Comparison of ENCODE assay signal across 18 cellular contexts in genomic region chr6:111038534-111039252, GRCh38.
DNase-seq lines count a peak whose midpoint lies in the region; ATAC-seq lines count a peak whose summit lies in the region.
"Had no signal": no experiment of that assay in that cellular context is flagged by ENCODE, and none has a peak within 500 bp of the region (broad histone marks: within the 10 kb centered on the region; RNA-seq: fewer than 3 reads in every experiment).

No MANE protein-coding gene starts in this region.

- peaks cover 0 to 4% of the 10 kb centered on the region in 2 donors for H3K9me3 Mint-ChIP-seq in stimulated activated naive CD8-positive, alpha-beta T cell treated with anti-CD3 and anti-CD28 coated beads, Interleukin-15, amount 100 ng/mL, for 72 hours

- ATAC-seq in GM21619 (IDR thresholded peaks at IDR 0.05; ENCODE audit: unreplicated experiment) (peak; percentile 70), HG03432 (IDR thresholded peaks at IDR 0.05; ENCODE audit: unreplicated experiment) (peak; percentile 79), HG03135 (IDR thresholded peaks at IDR 0.05; ENCODE audit: unreplicated experiment) (no peak), HG03469 (IDR thresholded peaks at IDR 0.05; ENCODE audit: unreplicated experiment) (no peak)
- ATAC-seq in stimulated activated naive CD8-positive, alpha-beta T cell treated with anti-CD3 and anti-CD28 coated beads, Interleukin-15, amount 100 ng/mL, for 72 hours = peak; percentile 94
- ATAC-seq: left lung had no signal

- peak overlapping the region in 1 of 2 donors; percentile 28 for H3K4me3 Mint-ChIP-seq in stimulated activated naive CD8-positive, alpha-beta T cell treated with anti-CD3 and anti-CD28 coated beads, Interleukin-15, amount 100 ng/mL, for 72 hours
- H3K4me3 Mint-ChIP-seq: activated naive CD8-positive, alpha-beta T cell had no signal

- peak; percentile 53 for DNase-seq in stimulated activated CD4-positive, alpha-beta T cell treated with anti-CD3 and anti-CD28 coated beads, Interleukin-1b, Interleukin-23, amount 100 ng/mL, for 48 hours
- DNase-seq in stimulated activated CD4-positive, alpha-beta T cell treated with anti-CD3 and anti-CD28 coated beads, Interleukin-4, amount 100 ng/mL, for 24 hours = no peak
- peak; percentile 23 to 46 for DNase-seq in stimulated activated naive CD8-positive, alpha-beta T cell treated with anti-CD3 and anti-CD28 coated beads, Interleukin-15, amount 100 ng/mL, for 72 hours
- no peak for DNase-seq in GOT3 (lab: John Stamatoyannopoulos, UW)
- DNase-seq: Caco-2; effector CD4-positive, alpha-beta T cell; GDM1; Kasumi-1; left lung; NCI-H1436 treated with DMSO at 0.1 percent for 48 hours; NCI-H446; SIG-M5; T1000 had no signal

- no peaks in the 10 kb centered on the region for H3K27me3 Mint-ChIP-seq in stimulated activated naive CD8-positive, alpha-beta T cell treated with anti-CD3 and anti-CD28 coated beads, Interleukin-15, amount 100 ng/mL, for 72 hours

- peak overlapping the region in 1 of 2 donors; percentile 85 for H3K27ac Mint-ChIP-seq in stimulated activated naive CD8-positive, alpha-beta T cell treated with anti-CD3 and anti-CD28 coated beads, Interleukin-15, amount 100 ng/mL, for 72 hours
- H3K27ac Mint-ChIP-seq: activated naive CD8-positive, alpha-beta T cell had no signal

- peaks cover 11% of the 10 kb centered on the region for H3K4me1 Mint-ChIP-seq in stimulated activated naive CD8-positive, alpha-beta T cell treated with anti-CD3 and anti-CD28 coated beads, Interleukin-15, amount 100 ng/mL, for 72 hours

Comparison
In these comparisons a context has a peak if more than half of its experiments do, and no peak if none do; other contexts are left out.
1. DNase-seq: peak in stimulated activated CD4-positive, alpha-beta T cell treated with anti-CD3 and anti-CD28 coated beads, Interleukin-1b, Interleukin-23, amount 100 ng/mL, for 48 hours (single experiment) and stimulated activated naive CD8-positive, alpha-beta T cell treated with anti-CD3 and anti-CD28 coated beads, Interleukin-15, amount 100 ng/mL, for 72 hours (2 of 2); none in stimulated activated CD4-positive, alpha-beta T cell treated with anti-CD3 and anti-CD28 coated beads, Interleukin-4, amount 100 ng/mL, for 24 hours (single experiment) and GOT3 (single experiment).
2. ATAC-seq: peak in GM21619 (single experiment), HG03432 (single experiment) and stimulated activated naive CD8-positive, alpha-beta T cell treated with anti-CD3 and anti-CD28 coated beads, Interleukin-15, amount 100 ng/mL, for 72 hours (single experiment); none in HG03135 (single experiment) and HG03469 (single experiment).